ENCODE assay signal across 33 cellular contexts in genomic region chr4:69727924-69728323, GRCh38. TPM values are rescaled to one million over a fixed set of nuclear protein-coding genes. Genes with fewer than 3 reads are reported as not detected.
"Had no signal": no experiment of that assay in that cellular context is flagged by ENCODE, and none has a peak within 500 bp of the region (broad histone marks: within the 10 kb centered on the region; RNA-seq: fewer than 3 reads in every experiment).

No MANE protein-coding gene starts in this region.

- H3K4me3 Mint-ChIP-seq: activated B cell treated with CpG ODN at 0.5 μM for 24 hours; activated CD4-positive, alpha-beta memory T cell treated with anti-CD3 and anti-CD28 coated beads for 36 hours; activated CD4-positive, alpha-beta T cell treated with anti-CD3 and anti-CD28 coated beads, Interleukin-2, amount 10 ng/mL, durations not matched to agents 7 days and 5 days; activated naive CD4-positive, alpha-beta T cell treated with anti-CD3 and anti-CD28 coated beads for 36 hours; activated naive CD8-positive, alpha-beta T cell; activated T-cell treated with anti-CD3 and anti-CD28 coated beads, Interleukin-2, amount 50 U/mL, for 4 hours; T-helper 1 cell treated with Interleukin-12 subunit alpha and Interleukin-12 subunit beta and Interleukin-4 antibody, amounts not matched to agents 30 μg/mL and 1 μg/mL, for 36 hours had no signal

- H3K36me3 ChIP-seq: MG63, SJSA1 had no signal

- DNase-seq: activated B cell treated with CpG ODN at 0.5 μM for 24 hours; activated CD4-positive, alpha-beta memory T cell treated with anti-CD3 and anti-CD28 coated beads for 36 hours; activated CD4-positive, alpha-beta T cell treated with anti-CD3 and anti-CD28 coated beads for 1 hour; activated CD4-positive, alpha-beta T cell treated with anti-CD3 and anti-CD28 coated beads, Interleukin-2, amount 10 ng/mL, durations not matched to agents 7 days and 5 days; activated CD8-positive, alpha-beta memory T cell treated with anti-CD3 and anti-CD28 coated beads for 24 hours; activated gamma-delta T cell; activated naive CD4-positive, alpha-beta T cell treated with anti-CD3 and anti-CD28 coated beads for 36 hours; activated T-cell treated with anti-CD3 and anti-CD28 coated beads, Interleukin-2, amount 50 U/mL, for 4 hours; amygdala; cerebellar nuclear complex; MG63; MV-4-11; NCI-H1092 treated with DMSO at 0.1 percent for 48 hours; NCI-H1417 treated with DMSO at 0.1 percent for 48 hours; NCI-H1694; NCI-H2029; NCI-H2107; NCI-H2171 treated with DMSO at 0.1 percent for 48 hours; NCI-H226; NCI-H526; NCI-H774; NK-92 treated with Interleukin-12 subunit alpha and Interleukin-12 subunit beta, amount 100 ng/mL, for 24 hours; OCI-M1; SHP77; T-helper 9 cell had no signal

- H3K27me3 Mint-ChIP-seq: activated B cell treated with CpG ODN at 0.5 μM for 24 hours; activated CD4-positive, alpha-beta memory T cell treated with anti-CD3 and anti-CD28 coated beads for 36 hours; activated CD4-positive, alpha-beta T cell treated with anti-CD3 and anti-CD28 coated beads, Interleukin-2, amount 10 ng/mL, durations not matched to agents 7 days and 5 days; activated naive CD8-positive, alpha-beta T cell had no signal

- H3K9me3 ChIP-seq: MG63, SJSA1 had no signal

- H3K4me2 ChIP-seq: KMS-11 had no signal

- H3K27ac ChIP-seq: KMS-11, RWPE1, SJSA1 had no signal

- H3K27me3 ChIP-seq: MG63, SJSA1 had no signal

- H3K36me3 Mint-ChIP-seq: activated CD4-positive, alpha-beta memory T cell treated with anti-CD3 and anti-CD28 coated beads for 36 hours had no signal

- H3K4me3 ChIP-seq: MG63, SJSA1 had no signal

- H3K4me1 Mint-ChIP-seq: activated B cell treated with CpG ODN at 0.5 μM for 24 hours; activated CD4-positive, alpha-beta T cell treated with anti-CD3 and anti-CD28 coated beads, Interleukin-2, amount 10 ng/mL, durations not matched to agents 7 days and 5 days had no signal

- H3K27ac Mint-ChIP-seq: activated B cell treated with CpG ODN at 0.5 μM for 24 hours; activated CD4-positive, alpha-beta memory T cell treated with anti-CD3 and anti-CD28 coated beads for 36 hours; activated CD4-positive, alpha-beta T cell treated with anti-CD3 and anti-CD28 coated beads, Interleukin-2, amount 10 ng/mL, durations not matched to agents 7 days and 5 days; activated naive CD4-positive, alpha-beta T cell treated with anti-CD3 and anti-CD28 coated beads for 36 hours; activated naive CD8-positive, alpha-beta T cell; T-helper 1 cell treated with Interleukin-12 subunit alpha and Interleukin-12 subunit beta and Interleukin-4 antibody, amounts not matched to agents 30 μg/mL and 1 μg/mL, for 36 hours had no signal

- H3K9me3 Mint-ChIP-seq: activated B cell treated with CpG ODN at 0.5 μM for 24 hours; activated CD4-positive, alpha-beta memory T cell treated with anti-CD3 and anti-CD28 coated beads for 36 hours; activated CD4-positive, alpha-beta T cell treated with anti-CD3 and anti-CD28 coated beads, Interleukin-2, amount 10 ng/mL, durations not matched to agents 7 days and 5 days; activated T-cell treated with anti-CD3 and anti-CD28 coated beads, Interleukin-2, amount 50 U/mL, for 4 hours; T-helper 1 cell treated with Interleukin-12 subunit alpha and Interleukin-12 subunit beta and Interleukin-4 antibody, amounts not matched to agents 30 μg/mL and 1 μg/mL, for 36 hours had no signal

- FAIRE-seq: astrocyte, TTC549 had no signal

- H3K4me1 ChIP-seq: SJSA1 had no signal

- H3K9ac ChIP-seq: KMS-11 had no signal

- ATAC-seq: activated T-cell treated with anti-CD3 and anti-CD28 coated beads, Interleukin-2, amount 50 U/mL, for 4 hours; Panc1 had no signal

RNA-seq across cellular contexts. Expression of gene SULT1B1, which starts 32.5 kb away (rescaled TPM):
- total RNA-seq: SJSA1 had no signal
